Comparison of ENCODE assay signal across 16 cellular contexts in the genomic region with DNA sequence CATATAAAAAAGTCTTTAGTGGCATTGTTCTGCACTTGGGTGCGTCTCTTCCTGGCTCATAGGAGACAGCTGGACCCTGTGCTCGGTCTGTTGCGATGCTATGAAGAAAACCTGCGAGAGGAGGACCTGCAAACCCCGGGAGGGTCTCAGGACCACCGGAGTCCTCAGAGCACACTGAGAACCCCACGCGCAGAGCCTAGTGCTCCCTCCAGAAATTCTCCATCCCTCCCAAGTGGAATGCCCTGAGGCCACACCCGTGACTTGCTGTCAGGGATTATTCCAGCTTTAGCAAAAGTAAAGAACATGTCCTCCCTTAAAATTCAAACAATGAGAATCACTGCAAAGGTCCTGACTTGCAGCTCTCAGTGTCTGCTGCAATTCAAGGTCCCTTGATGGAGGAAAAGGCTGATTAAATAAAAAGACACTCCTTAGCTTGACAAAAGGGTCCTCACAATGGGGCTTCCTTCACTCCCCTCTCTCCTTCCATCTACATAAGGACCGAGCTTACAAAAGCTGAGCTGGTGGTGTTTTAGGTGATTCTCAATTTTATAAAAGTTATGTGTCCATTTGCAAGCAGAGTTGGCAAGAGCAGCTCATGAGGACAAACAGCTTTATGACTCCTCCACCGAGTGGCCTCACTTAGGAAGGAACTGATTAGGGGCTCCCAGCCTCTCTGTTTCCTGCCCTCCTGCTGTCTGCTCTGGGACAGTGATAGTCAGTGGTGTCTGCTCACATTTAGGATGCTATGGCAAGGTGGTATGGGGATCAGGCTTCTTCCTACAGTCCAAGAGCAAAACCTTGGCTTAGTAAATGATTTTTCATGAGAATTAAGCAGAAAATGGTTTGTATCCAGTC.
DNase-seq lines count a peak whose midpoint lies in the region; ATAC-seq lines count a peak whose summit lies in the region.
"Had no signal": no experiment of that assay in that cellular context is flagged by ENCODE, and none has a peak within 500 bp of the region (broad histone marks: within the 10 kb centered on the region; RNA-seq: fewer than 3 reads in every experiment).

No MANE protein-coding gene starts in this region.

- no peak for DNase-seq in activated naive CD4-positive, alpha-beta T cell treated with anti-CD3 and anti-CD28 coated beads for 36 hours
- no peak for DNase-seq in activated naive CD4-positive, alpha-beta T cell treated with anti-CD3 and anti-CD28 coated beads, Interleukin-2, amount 50 U/mL, for 72 hours (ENCODE audit: low spot score in 2 of 2)
- DNase-seq in KBM-7 (peak; percentile 29), posterior vena cava (ENCODE audit: low spot score) (peak; percentile 56)
- no peak for DNase-seq in effector memory CD8-positive, alpha-beta T cell
- DNase-seq in activated effector memory CD4-positive, alpha-beta T cell treated with anti-CD3 and anti-CD28 coated beads, Interleukin-2, amount 50 U/mL, for 16 hours = no peak
- DNase-seq: activated CD4-positive, alpha-beta T cell treated with anti-CD3 and anti-CD28 coated beads for 4 hours; cortex of kidney; esophagus squamous epithelium; islet precursor cell; NCI-H1417; RPMI8226 had no signal

- ATAC-seq in activated naive CD4-positive, alpha-beta T cell treated with anti-CD3 and anti-CD28 coated beads, Interleukin-2, amount 50 U/mL, for 72 hours = no peak
- no peak for ATAC-seq in effector memory CD8-positive, alpha-beta T cell (replicated peaks)
- no peak for ATAC-seq in HG03354 (IDR thresholded peaks at IDR 0.05; ENCODE audit: poor library complexity, severe bottlenecking, unreplicated experiment)
- no peak for ATAC-seq in GM21737 (IDR thresholded peaks at IDR 0.05; ENCODE audit: unreplicated experiment)
- ATAC-seq: GM12878 had no signal

- H3K4me1 Mint-ChIP-seq in activated naive CD4-positive, alpha-beta T cell treated with anti-CD3 and anti-CD28 coated beads for 36 hours (ENCODE audit: low read depth) = peaks cover 20% of the 10 kb centered on the region
- H3K4me1 Mint-ChIP-seq in effector memory CD8-positive, alpha-beta T cell (ENCODE audit: low read depth in 2 of 2) = peaks cover 20 to 25% of the 10 kb centered on the region in 2 donors

- peaks cover 14% of the 10 kb centered on the region for H3K36me3 Mint-ChIP-seq in activated naive CD4-positive, alpha-beta T cell treated with anti-CD3 and anti-CD28 coated beads for 36 hours (ENCODE audit: low read depth)
- H3K36me3 Mint-ChIP-seq in activated naive CD4-positive, alpha-beta T cell treated with anti-CD3 and anti-CD28 coated beads, Interleukin-2, amount 50 U/mL, for 72 hours = peaks cover 11 to 27% of the 10 kb centered on the region in 2 donors
- peaks cover 3% of the 10 kb centered on the region for H3K36me3 Mint-ChIP-seq in effector memory CD8-positive, alpha-beta T cell (ENCODE audit: insufficient read depth)

- CTCF ChIA-PET in activated naive CD4-positive, alpha-beta T cell treated with anti-CD3 and anti-CD28 coated beads for 36 hours (lab: Charles Lee) = interaction anchor here (1.0 kb wide), 1 partner anchor 32 kb away, joined by 3 read pairs; no protein-coding TSS in a partner anchor

- intact Hi-C loops in activated naive CD4-positive, alpha-beta T cell treated with anti-CD3 and anti-CD28 coated beads for 36 hours (cut with micrococcal nuclease) = loop anchor here (5.0 kb wide), 2 partner anchors 98 to 463 kb away; partner anchors contain the start of gene RAMACL
- intact Hi-C loops in posterior vena cava (cut with DNase I) = no loop called here

- H3K27ac Mint-ChIP-seq in activated naive CD4-positive, alpha-beta T cell treated with anti-CD3 and anti-CD28 coated beads for 36 hours = peak overlapping the region; percentile 41
- no peak overlapping the region for H3K27ac Mint-ChIP-seq in activated naive CD4-positive, alpha-beta T cell treated with anti-CD3 and anti-CD28 coated beads, Interleukin-2, amount 50 U/mL, for 72 hours
- H3K27ac Mint-ChIP-seq in effector memory CD8-positive, alpha-beta T cell = peak overlapping the region; percentile 91 to 97
- H3K27ac Mint-ChIP-seq: memory B cell had no signal

- H3K27me3 Mint-ChIP-seq in activated naive CD4-positive, alpha-beta T cell treated with anti-CD3 and anti-CD28 coated beads for 36 hours (ENCODE audit: low read depth) = no peaks in the 10 kb centered on the region
- peaks cover 0 to 7% of the 10 kb centered on the region in 2 donors for H3K27me3 Mint-ChIP-seq in effector memory CD8-positive, alpha-beta T cell
- H3K27me3 Mint-ChIP-seq: memory B cell had no signal

- in situ Hi-C loops in KBM-7 (cut with MboI; ENCODE audit: low pct_unique_long_range_greater_than_20kb, low sequenced_read_pairs) = no loop called here

- no peak overlapping the region for H3K4me3 Mint-ChIP-seq in activated naive CD4-positive, alpha-beta T cell treated with anti-CD3 and anti-CD28 coated beads for 36 hours
- H3K4me3 Mint-ChIP-seq in effector memory CD8-positive, alpha-beta T cell = peak overlapping the region in 1 of 2 donors; percentile 37
- H3K4me3 Mint-ChIP-seq: memory B cell had no signal

- no peaks in the 10 kb centered on the region for H3K9me3 Mint-ChIP-seq in activated naive CD4-positive, alpha-beta T cell treated with anti-CD3 and anti-CD28 coated beads for 36 hours
- H3K9me3 Mint-ChIP-seq in activated naive CD4-positive, alpha-beta T cell treated with anti-CD3 and anti-CD28 coated beads, Interleukin-2, amount 50 U/mL, for 72 hours = peaks cover 3 to 6% of the 10 kb centered on the region in 2 donors
- H3K9me3 Mint-ChIP-seq in effector memory CD8-positive, alpha-beta T cell = no peaks in the 10 kb centered on the region
- H3K9me3 Mint-ChIP-seq: memory B cell had no signal

Comparison
In these comparisons a context has a peak if more than half of its experiments do, and no peak if none do; other contexts are left out.
1. H3K27ac Mint-ChIP-seq: peak in activated naive CD4-positive, alpha-beta T cell treated with anti-CD3 and anti-CD28 coated beads for 36 hours (single experiment) and effector memory CD8-positive, alpha-beta T cell (2 of 2); none in activated naive CD4-positive, alpha-beta T cell treated with anti-CD3 and anti-CD28 coated beads, Interleukin-2, amount 50 U/mL, for 72 hours (0 of 2).
2. DNase-seq: peak in KBM-7 (single experiment) and posterior vena cava (single experiment); none in activated naive CD4-positive, alpha-beta T cell treated with anti-CD3 and anti-CD28 coated beads for 36 hours (single experiment), activated naive CD4-positive, alpha-beta T cell treated with anti-CD3 and anti-CD28 coated beads, Interleukin-2, amount 50 U/mL, for 72 hours (0 of 2), effector memory CD8-positive, alpha-beta T cell (0 of 3) and activated effector memory CD4-positive, alpha-beta T cell treated with anti-CD3 and anti-CD28 coated beads, Interleukin-2, amount 50 U/mL, for 16 hours (single experiment).